ENCODE assay signal across 20 cellular contexts in genomic region chr11:69697489-69697843, GRCh38. TPM values are rescaled to one million over a fixed set of nuclear protein-coding genes. Genes with fewer than 3 reads are reported as not detected.
DNase-seq lines count a peak whose midpoint lies in the region; ATAC-seq, FAIRE-seq and TF ChIP-seq lines count a peak whose summit lies in the region.
"Had no signal": no experiment of that assay in that cellular context is flagged by ENCODE, and none has a peak within 500 bp of the region (broad histone marks: within the 10 kb centered on the region; RNA-seq: fewer than 3 reads in every experiment).

No MANE protein-coding gene starts in this region.

- H2BK120ac ChIP-seq in H1 (replicated peaks; ENCODE audit: low read depth, low read length), result no peak overlapping the region

- POLR2A ChIA-PET in H1 (lab: Charles Lee; ENCODE audit: partially characterized antibody), result interaction anchor here (1.2 to 1.6 kb wide), 3 partner anchors 12 to 43 kb away, joined by 4 to 5 read pairs (median 5); no protein-coding TSS in a partner anchor

- no peak overlapping the region for H3K23ac ChIP-seq in H1 (ENCODE audit: insufficient read length)

- no peak overlapping the region for H2BK20ac ChIP-seq in H1 (ENCODE audit: low read length)

- peaks cover 6 to 25% (median 12%) of the 10 kb centered on the region in 4 experiments; a peak in 6 of 7 replicates for H3K4me1 ChIP-seq in H1 (replicated peaks in 1 of 4; ENCODE audit: control insufficient read depth in 3 of 4, insufficient read depth in 4 of 4, low read length in 3 of 4)

- intact Hi-C loops in cardiac septum (cut with DNase I) (no loop called here), Right ventricle myocardium inferior (cut with DNase I) (no loop called here), posterior vena cava (cut with DNase I) (no loop called here)

- ATAC-seq in Right ventricle myocardium inferior, result no peak
- ATAC-seq: K562 had no signal

- TF ChIP-seq EP300 in H1 (IDR thresholded peaks at IDR 0.05; ENCODE audit: borderline replicate concordance in 1 of 2, low read depth in 2 of 2, low read length in 2 of 2), result no peak

- H3K79me2 ChIP-seq in H1 (ENCODE audit: control insufficient read depth in 1 of 2, insufficient read depth in 2 of 2, low read length in 2 of 2), result no peaks in the 10 kb centered on the region

- H3K79me1 ChIP-seq in H1 (ENCODE audit: low read depth, low read length), result no peaks in the 10 kb centered on the region; the same call in 1 of the 2 replicates

- peaks cover 1% of the 10 kb centered on the region; the same call in 1 of the 2 replicates for H3K23me2 ChIP-seq in H1 (ENCODE audit: low read depth, low read length)

- 0 out of 2 replicates have a peak overlapping the region, but pooled peaks have one; percentile 33 for H2BK12ac ChIP-seq in H1 (ENCODE audit: low read depth, low read length)

- 0 out of 2 replicates have a peak overlapping the region, but pooled peaks have one; percentile 19 for H2AK5ac ChIP-seq in H1 (ENCODE audit: low read depth, low read length)

- H3K4me3 ChIP-seq in H1 (ENCODE audit: extremely low read depth in 1 of 4, insufficient read depth in 2 of 4, low read depth in 3 of 4, low read length in 4 of 4) (no peak overlapping the region), H7 (ENCODE audit: insufficient read depth, low read depth, low read length) (no peak overlapping the region)
- H3K4me3 ChIP-seq: K562 had no signal

- H3K27me3 ChIP-seq in H1 (replicated peaks in 1 of 4; ENCODE audit: control insufficient read depth in 3 of 4, extremely low read depth in 1 of 4, insufficient read depth in 3 of 4, low read length in 3 of 4) (no peaks in the 10 kb centered on the region; a peak in 1 of 7 replicates), H7 (ENCODE audit: control insufficient read depth, insufficient read depth, low read length) (no peaks in the 10 kb centered on the region)

- H3K9ac ChIP-seq in H1 (replicated peaks in 1 of 4; ENCODE audit: extremely low read depth in 1 of 4, low read depth in 3 of 4, low read length in 3 of 4), result no peak overlapping the region; a peak in 1 of 7 replicates

- no peak overlapping the region for H3K4ac ChIP-seq in H1 (replicated peaks; ENCODE audit: insufficient read length, low read depth, low read length)

- H3K56ac ChIP-seq in H1 (replicated peaks; ENCODE audit: insufficient read length, low read depth, low read length), result no peak overlapping the region

- H3K18ac ChIP-seq in H1 (ENCODE audit: extremely low read depth, low read length), result no peak overlapping the region

- H4K20me1 ChIP-seq in H1 (replicated peaks in 1 of 2; ENCODE audit: control insufficient read depth in 1 of 2, insufficient read depth in 2 of 2, low read length in 2 of 2), result peaks cover 1 to 5% of the 10 kb centered on the region in 2 experiments

- H3K27ac ChIP-seq in H1 (ENCODE audit: low read depth, low read length), result no peak overlapping the region; the same call in 1 of the 2 replicates

- H3K36me3 ChIP-seq in H1 (ENCODE audit: control insufficient read depth in 2 of 4, insufficient read depth in 4 of 4, low read length in 3 of 4) (peaks cover 0 to 10% (median 4%) of the 10 kb centered on the region in 4 experiments; a peak in 3 of 8 replicates), H7 (replicated peaks; ENCODE audit: control insufficient read depth, insufficient read depth, low read length) (peaks cover 2% of the 10 kb centered on the region)

- WGBS in H1 (ENCODE audit: extremely low coverage in 1 of 2, insufficient coverage in 1 of 2, insufficient read length in 1 of 2, insufficient replicate concordance in 2 of 2, low coverage in 1 of 2, low lambda C conversion rate in 2 of 2, missing lambda C conversion rate in 1 of 2), 2 experiments, result 76% methylated on average over 8 of the region's 8 CpGs; no CpG with 5 or more reads in 1 of the 2 experiments

- peak overlapping the region in 1 of 2 experiments; percentile 4; a peak in 1 of 4 replicates for H3K4me2 ChIP-seq in H1 (ENCODE audit: insufficient read depth in 1 of 2, low read depth in 2 of 2, low read length in 2 of 2)

- H3K14ac ChIP-seq in H1 (ENCODE audit: insufficient read length), result no peak overlapping the region

- H3K9me3 ChIP-seq in H1 (ENCODE audit: insufficient read depth in 2 of 2, low read depth in 1 of 2, low read length in 1 of 2), result peaks cover 0 to 2% of the 10 kb centered on the region in 2 experiments; a peak in 1 of 4 replicates

- TF ChIP-seq POLR2A in H1 (IDR thresholded peaks at IDR 0.05; ENCODE audit: control extremely low read depth in 1 of 2, low read depth in 2 of 2, low read length in 2 of 2), result no peak

- no peak overlapping the region for H2AFZ ChIP-seq in H1 (ENCODE audit: low read length)

- no peak for TF ChIP-seq CTCF in H1 (IDR thresholded peaks at IDR 0.05; ENCODE audit: control extremely low read depth in 1 of 3, insufficient read depth in 1 of 3, low read depth in 1 of 3, low read length in 3 of 3)

- TF ChIP-seq RAD21 in H1 (IDR thresholded peaks at IDR 0.05 in 1 of 2, conservative IDR thresholded peaks at IDR 0.05 in 1 of 2; ENCODE audit: low read depth in 2 of 2, low read length in 2 of 2), result no peak

- H4K5ac ChIP-seq in H1 (ENCODE audit: insufficient read length, low read depth, low read length), result no peak overlapping the region

- FAIRE-seq in H1 (lab: Jason Lieb, UNC), result no peak
- FAIRE-seq: G401.6, GM12891, GM19239, HTR-8/SVneo, K562 had no signal

- H2BK15ac ChIP-seq in H1 (ENCODE audit: low read length), result 0 out of 2 replicates have a peak overlapping the region, but pooled peaks have one; percentile 74

- H4K8ac ChIP-seq in H1 (ENCODE audit: extremely low read depth, insufficient read depth, low read length), result no peak overlapping the region; the same call in 1 of the 2 replicates

- H4K91ac ChIP-seq in H1 (replicated peaks; ENCODE audit: insufficient read length, low read length), result no peak overlapping the region

- 0 out of 2 replicates have a peak overlapping the region, but pooled peaks have one; percentile 2 for H2BK5ac ChIP-seq in H1 (ENCODE audit: low read depth, low read length)

- DNase-seq in cardiac septum (ENCODE audit: low spot score), result peak; percentile 58
- no peak for DNase-seq in Right ventricle myocardium inferior (ENCODE audit: missing footprints)
- DNase-seq in H1 (ENCODE audit: low read depth in 1 of 2, low spot score in 2 of 2), result no peak
- peak; percentile 32 for DNase-seq in posterior vena cava (ENCODE audit: low spot score)
- DNase-seq in H7, result no peak
- DNase-seq in DMS153 (lab: John Stamatoyannopoulos, UW), result no peak
- DNase-seq in activated T-cell treated with anti-CD3 and anti-CD28 coated beads for 4 hours, result no peak
- DNase-seq: 8988T; C1 segment of cervical spinal cord; CD4-positive, CD25-positive, alpha-beta regulatory T cell; CD8-positive, alpha-beta memory T cell; COR-L47; DMS 273 treated with DMSO at 0.1 percent for 48 hours; IMR-90 had no signal

- CTCF ChIA-PET in H1 (lab: Charles Lee; ENCODE audit: partially characterized antibody), result interaction anchor here (3.6 kb wide), 1 partner anchor 13 kb away, joined by 20 read pairs; no protein-coding TSS in a partner anchor

TF ChIP-seq in H1, 55 proteins besides CTCF, POLR2A, EP300 and RAD21:
- TF ChIP-seq RBBP5 (IDR thresholded peaks at IDR 0.05; ENCODE audit: borderline replicate concordance, low read depth, low read length), result no peak

RNA-seq across cellular contexts. Expression of gene FGF19, which starts 6.4 kb away (rescaled TPM):
- total RNA-seq in cardiac septum, result not detected
- not detected for total RNA-seq in Right ventricle myocardium inferior
- total RNA-seq in H1 (2021; fragmentation: NEBNext Ultra II Directional; extraction: Animal tissue kit (Norgen Biotek cat#: 25700)), result 14.8 and 15.4 TPM in 2 replicates
- 9.6 and 14.8 TPM in 2 replicates for polyA plus RNA-seq in H1 (2011; rRNA removed)
- polyA plus RNA-seq in H1 (2011; cell fraction: cytosol; rRNA removed), result 10.8 TPM
- polyA plus RNA-seq in H1 (2011; cell fraction: nucleus; rRNA removed), result 14.7 TPM
- 5.4 to 6.9 TPM (median 5.7 TPM) in 4 replicates for polyA plus RNA-seq in H1 (2012, experiment 1 of 2)
- polyA plus RNA-seq in H1 (2012, experiment 2 of 2), result 9.2 TPM
- 28.8 TPM for polyA plus RNA-seq in H1 (2013, experiment 1 of 2)
- polyA plus RNA-seq in H1 (2013, experiment 2 of 2), result 34.3 TPM
- polyA minus RNA-seq in H1 (2011; rRNA and poly(A)+ RNA removed), result 4.9 and 9.9 TPM in 2 replicates
- 7.6 TPM for polyA minus RNA-seq in H1 (2011; cell fraction: cytosol; rRNA and poly(A)+ RNA removed)
- 6.4 TPM for polyA minus RNA-seq in H1 (2011; cell fraction: nucleus; rRNA and poly(A)+ RNA removed)
- not detected for total RNA-seq in posterior vena cava
- 36.7 and 42.8 TPM in 2 replicates for total RNA-seq in H7 (2014; rRNA removed; shearing (Covaris generic))
- total RNA-seq: CD4-positive, CD25-positive, alpha-beta regulatory T cell; CD8-positive, alpha-beta memory T cell; IMR-90 had no signal
- polyA plus RNA-seq: AG04450; CD4-positive, CD25-positive, alpha-beta regulatory T cell; CD8-positive, alpha-beta memory T cell; IMR-90; K562 had no signal

RNA-seq across cellular contexts. Expression of gene LTO1, which starts 22.3 kb away (rescaled TPM):
- total RNA-seq in cardiac septum (11.8 TPM), Right ventricle myocardium inferior (9.2 TPM), posterior vena cava (10 to 100 TPM; 17.2 to 18.5 TPM)
- total RNA-seq in H1 (2021; fragmentation: NEBNext Ultra II Directional; extraction: Animal tissue kit (Norgen Biotek cat#: 25700)), result 21.0 and 21.3 TPM in 2 replicates
- 15.4 and 25.5 TPM in 2 replicates for polyA plus RNA-seq in H1 (2011; rRNA removed)
- polyA plus RNA-seq in H1 (2011; cell fraction: cytosol; rRNA removed), result 23.2 TPM
- 27.7 TPM for polyA plus RNA-seq in H1 (2011; cell fraction: nucleus; rRNA removed)
- polyA plus RNA-seq in H1 (2012, experiment 1 of 2), result 14.4 to 21.4 TPM (median 16.7 TPM) in 4 replicates
- 8.5 TPM for polyA plus RNA-seq in H1 (2012, experiment 2 of 2)
- 13.6 TPM for polyA plus RNA-seq in H1 (2013, experiment 1 of 2)
- 12.2 TPM for polyA plus RNA-seq in H1 (2013, experiment 2 of 2)
- polyA minus RNA-seq in H1 (2011; rRNA and poly(A)+ RNA removed), result 7.5 and 11.1 TPM in 2 replicates
- polyA minus RNA-seq in H1 (2011; cell fraction: cytosol; rRNA and poly(A)+ RNA removed), result 5.7 TPM
- polyA minus RNA-seq in H1 (2011; cell fraction: nucleus; rRNA and poly(A)+ RNA removed), result 18.6 TPM
- 12.3 and 13.9 TPM in 2 replicates for total RNA-seq in H7 (2014; rRNA removed; shearing (Covaris generic))

RNA-seq across cellular contexts. Expression of gene CCND1, which starts 56.5 kb away (rescaled TPM):
- total RNA-seq in cardiac septum (258 TPM), Right ventricle myocardium inferior (145 TPM), posterior vena cava (100 to 1,000 TPM in 1 of 2 donors, 10 to 100 TPM in 1; 65.8 to 100 TPM)
- 170 and 172 TPM in 2 replicates for total RNA-seq in H1 (2021; fragmentation: NEBNext Ultra II Directional; extraction: Animal tissue kit (Norgen Biotek cat#: 25700))
- polyA plus RNA-seq in H1 (2011; rRNA removed), result 64.5 and 156 TPM in 2 replicates
- 94.6 TPM for polyA plus RNA-seq in H1 (2011; cell fraction: cytosol; rRNA removed)
- polyA plus RNA-seq in H1 (2011; cell fraction: nucleus; rRNA removed), result 177 TPM
- 76.2 to 117 TPM (median 80.8 TPM) in 4 replicates for polyA plus RNA-seq in H1 (2012, experiment 1 of 2)
- 26.6 TPM for polyA plus RNA-seq in H1 (2012, experiment 2 of 2)
- 53.6 TPM for polyA plus RNA-seq in H1 (2013, experiment 1 of 2)
- polyA plus RNA-seq in H1 (2013, experiment 2 of 2), result 50.3 TPM
- polyA minus RNA-seq in H1 (2011; rRNA and poly(A)+ RNA removed), result 93.0 and 124 TPM in 2 replicates
- 168 TPM for polyA minus RNA-seq in H1 (2011; cell fraction: cytosol; rRNA and poly(A)+ RNA removed)
- polyA minus RNA-seq in H1 (2011; cell fraction: nucleus; rRNA and poly(A)+ RNA removed), result 217 TPM
- 220 and 292 TPM in 2 replicates for total RNA-seq in H7 (2014; rRNA removed; shearing (Covaris generic))

Comparison
In these comparisons a context has a peak if more than half of its experiments do, and no peak if none do; other contexts are left out.
1. DNase-seq: peak in cardiac septum (single experiment) and posterior vena cava (single experiment); none in Right ventricle myocardium inferior (single experiment), H1 (0 of 2), H7 (single experiment), DMS153 (single experiment) and activated T-cell treated with anti-CD3 and anti-CD28 coated beads for 4 hours (single experiment).
2. RNA of gene FGF19, which starts 6.4 kb away (total RNA-seq): 36.7 to 42.8 TPM in H7 and 14.8 to 15.4 TPM in H1; not detected in posterior vena cava, not detected in cardiac septum (single experiment) and not detected in Right ventricle myocardium inferior (single experiment); every median in the first group is over 10 times any median in the second.